8 cellular contexts compared by ENCODE assay signal in the genomic region with DNA sequence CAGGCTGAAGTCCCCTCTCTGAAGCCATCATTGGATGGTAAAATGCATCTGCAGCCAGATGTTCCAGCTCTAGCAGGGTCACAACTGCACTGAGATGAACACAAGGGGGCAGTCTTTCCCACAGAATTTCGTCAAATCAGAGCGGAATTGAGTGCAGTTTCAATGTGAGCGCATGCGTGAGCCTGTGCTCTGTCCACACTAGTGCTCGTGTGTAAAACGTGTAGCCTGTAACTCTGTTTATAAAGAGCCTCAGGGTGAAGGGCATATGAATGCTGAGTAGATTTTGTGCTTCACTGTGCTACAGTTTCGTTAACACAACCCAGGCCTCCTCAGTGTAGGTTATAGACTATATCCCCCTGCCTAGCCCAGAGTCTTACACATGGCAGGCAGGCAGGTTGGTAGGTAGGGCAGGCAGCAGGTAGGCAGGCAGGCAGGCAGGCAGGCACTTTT.
A peak's percentile ranks its signal among the peaks of the same experiment; 100 is the strongest.
DNase-seq lines count a peak whose midpoint lies in the region; ATAC-seq lines count a peak whose summit lies in the region.

No MANE protein-coding gene starts in this region.

- H3K9me3 Mint-ChIP-seq in natural killer cell treated with Interleukin-12 subunit alpha and Interleukin-12 subunit beta and Interleukin-15 and Interleukin-18, amount 100 ng/mL, for 72 hours: no peaks in the 10 kb centered on the region

- in situ Hi-C loops in Caki2 (cut with HindIII; ENCODE audit: low pct_unique_long_range_greater_than_20kb, low sequenced_read_pairs): no loop called here

- no peaks in the 10 kb centered on the region for H3K36me3 Mint-ChIP-seq in natural killer cell treated with Interleukin-12 subunit alpha and Interleukin-12 subunit beta and Interleukin-15 and Interleukin-18, amount 100 ng/mL, for 72 hours

- no peak overlapping the region for H3K27ac Mint-ChIP-seq in natural killer cell treated with Interleukin-12 subunit alpha and Interleukin-12 subunit beta and Interleukin-15 and Interleukin-18, amount 100 ng/mL, for 72 hours

- peak; percentile 95 for ATAC-seq in GM19452 (IDR thresholded peaks at IDR 0.05; ENCODE audit: unreplicated experiment)
- ATAC-seq in HG03521 (IDR thresholded peaks at IDR 0.05; ENCODE audit: unreplicated experiment): peak; percentile 94
- ATAC-seq in esophagus mucosa: peak; percentile 95
- ATAC-seq in natural killer cell treated with Interleukin-12 subunit alpha and Interleukin-12 subunit beta and Interleukin-15 and Interleukin-18, amount 100 ng/mL, for 72 hours: peak; percentile 90 to 98
- peak; percentile 99 for ATAC-seq in stimulated activated naive CD8-positive, alpha-beta T cell treated with anti-CD3 and anti-CD28 coated beads, Interleukin-15, Interleukin-2, amounts not matched to agents 100 U/mL and 50 U/mL, for 24 hours

- DNase-seq in Caki2 (ENCODE audit: low read depth) (peak; percentile 22), NOMO-1 treated with dmso at 0.1 percent for 144 hours (lab: John Stamatoyannopoulos, UW; ENCODE audit: unreplicated experiment) (peak; percentile 15)
- peak; percentile 39 for DNase-seq in activated CD8-positive, alpha-beta memory T cell treated with anti-CD3 and anti-CD28 coated beads, Interleukin-2, amount 50 U/mL, for 24 hours (ENCODE audit: extremely low read depth)
- peak; percentile 70 for DNase-seq in natural killer cell treated with Interleukin-12 subunit alpha and Interleukin-12 subunit beta and Interleukin-15 and Interleukin-18, amount 100 ng/mL, for 72 hours (ENCODE audit: low spot score)
- peak; percentile 78 for DNase-seq in stimulated activated naive CD8-positive, alpha-beta T cell treated with anti-CD3 and anti-CD28 coated beads, Interleukin-15, Interleukin-2, amounts not matched to agents 100 U/mL and 50 U/mL, for 24 hours

- no peak overlapping the region for H3K4me3 Mint-ChIP-seq in natural killer cell treated with Interleukin-12 subunit alpha and Interleukin-12 subunit beta and Interleukin-15 and Interleukin-18, amount 100 ng/mL, for 72 hours

- H3K27me3 Mint-ChIP-seq in natural killer cell treated with Interleukin-12 subunit alpha and Interleukin-12 subunit beta and Interleukin-15 and Interleukin-18, amount 100 ng/mL, for 72 hours: peaks cover 16 to 33% of the 10 kb centered on the region in 2 donors

- H3K4me1 Mint-ChIP-seq in natural killer cell treated with Interleukin-12 subunit alpha and Interleukin-12 subunit beta and Interleukin-15 and Interleukin-18, amount 100 ng/mL, for 72 hours (ENCODE audit: low read depth in 2 of 2): peaks cover 3 to 4% of the 10 kb centered on the region in 2 donors

Comparison
In these comparisons a context has a peak if more than half of its experiments do, and no peak if none do; other contexts are left out.
1. Peak in every context shown above with its lines: DNase-seq and ATAC-seq.
2. DNase-seq: peak in every context shown above with its lines; median percentile 78 in stimulated activated naive CD8-positive, alpha-beta T cell treated with anti-CD3 and anti-CD28 coated beads, Interleukin-15, Interleukin-2, amounts not matched to agents 100 U/mL and 50 U/mL, for 24 hours; 70 in natural killer cell treated with Interleukin-12 subunit alpha and Interleukin-12 subunit beta and Interleukin-15 and Interleukin-18, amount 100 ng/mL, for 72 hours; 39 in activated CD8-positive, alpha-beta memory T cell treated with anti-CD3 and anti-CD28 coated beads, Interleukin-2, amount 50 U/mL, for 24 hours; 22 in Caki2; 15 in NOMO-1 treated with dmso at 0.1 percent for 144 hours.